In the genomic region with DNA sequence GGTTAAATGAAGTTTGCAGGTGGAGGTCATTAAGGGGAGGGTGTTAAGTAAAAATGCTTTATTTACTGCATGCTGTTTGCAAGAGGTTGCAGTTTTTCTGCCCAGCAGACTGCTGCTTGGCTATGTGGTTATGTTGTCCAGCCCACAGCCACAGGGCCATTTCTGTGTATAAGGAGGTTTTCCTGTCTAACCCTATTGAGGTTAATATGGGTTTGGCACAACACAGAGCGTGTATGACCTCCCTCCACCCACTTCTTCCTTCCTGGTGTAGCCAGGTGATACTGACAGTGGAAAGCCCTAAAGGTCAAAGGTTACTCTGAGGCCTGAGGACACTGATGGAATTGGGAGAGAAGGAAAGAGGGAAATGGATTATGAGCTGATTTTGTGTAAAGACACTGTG, we compare ENCODE assay signal across 25 cellular contexts.
"Had no signal": no experiment of that assay in that cellular context is flagged by ENCODE, and none has a peak within 500 bp of the region (broad histone marks: within the 10 kb centered on the region; RNA-seq: fewer than 3 reads in every experiment).

No MANE protein-coding gene starts in this region.

- H3K27ac ChIP-seq: ascending aorta, body of pancreas had no signal

- H3K27me3 ChIP-seq: ascending aorta, body of pancreas had no signal

- H3K4me3 ChIP-seq: ascending aorta, body of pancreas had no signal

- H3K4me1 ChIP-seq: ascending aorta, body of pancreas had no signal

- H3K27ac Mint-ChIP-seq: activated naive CD4-positive, alpha-beta T cell treated with anti-CD3 and anti-CD28 coated beads, Interleukin-2, amount 10 ng/mL, durations not matched to agents 7 days and 5 days; activated T-helper 2 cell treated with anti-CD3 and anti-CD28 coated beads, Interferon-gamma antibody, Interleukin-2, Interleukin-4, amounts not matched to agents 10 μg/mL and 5 μg/mL and 100 μg/mL, durations not matched to agents 14 hours and 24 hours and 36 hours; T-helper 1 cell treated with Interleukin-12 subunit alpha and Interleukin-12 subunit beta and Interleukin-4 antibody, amounts not matched to agents 30 μg/mL and 1 μg/mL, for 36 hours had no signal

- H3K27me3 Mint-ChIP-seq: activated naive CD4-positive, alpha-beta T cell treated with anti-CD3 and anti-CD28 coated beads, Interleukin-2, amount 10 ng/mL, durations not matched to agents 7 days and 5 days had no signal

- H3K9me3 Mint-ChIP-seq: activated naive CD4-positive, alpha-beta T cell treated with anti-CD3 and anti-CD28 coated beads, Interleukin-2, amount 10 ng/mL, durations not matched to agents 7 days and 5 days had no signal

- H3K4me3 Mint-ChIP-seq: activated naive CD4-positive, alpha-beta T cell treated with anti-CD3 and anti-CD28 coated beads, Interleukin-2, amount 10 ng/mL, durations not matched to agents 7 days and 5 days; T-helper 1 cell treated with Interleukin-12 subunit alpha and Interleukin-12 subunit beta and Interleukin-4 antibody, amounts not matched to agents 30 μg/mL and 1 μg/mL, for 36 hours had no signal

- H3K9me3 ChIP-seq: ascending aorta, body of pancreas had no signal

- H3K36me3 ChIP-seq: ascending aorta had no signal

- ATAC-seq: activated CD4-positive, CD25-positive, alpha-beta regulatory T cell treated with anti-CD3 and anti-CD28 coated beads, Interleukin-2, amount 50 U/mL, for 24 hours; body of pancreas; PC-3 had no signal

- DNase-seq: activated CD4-positive, alpha-beta T cell treated with anti-CD3 and anti-CD28 coated beads for 4 hours; activated gamma-delta T cell treated with Interleukin-2 at 50 U/mL for 16 hours; activated naive CD4-positive, alpha-beta T cell treated with anti-CD3 and anti-CD28 coated beads, Interleukin-2, amount 10 ng/mL, durations not matched to agents 7 days and 5 days; activated T-cell treated with anti-CD3 and anti-CD28 coated beads for 4 hours; activated T-cell treated with anti-CD3 and anti-CD28 coated beads, Interleukin-2, amount 50 U/mL, for 48 hours; amniotic stem cell; body of pancreas; central memory CD4-positive, alpha-beta T cell; IMR-90; Kasumi-1; KBM-7; NCI-H146; NCI-H187 treated with DMSO at 0.1 percent for 48 hours; NCI-H2107; NCI-H2171 treated with DMSO at 0.1 percent for 48 hours; NCI-H226; NCI-H510A; NCI-H526 treated with DMSO at 0.1 percent for 48 hours; NCI-H82; PC-3; SHP77 treated with DMSO at 0.1 percent for 48 hours had no signal
